24 cellular contexts compared by ENCODE assay signal in the genomic region with DNA sequence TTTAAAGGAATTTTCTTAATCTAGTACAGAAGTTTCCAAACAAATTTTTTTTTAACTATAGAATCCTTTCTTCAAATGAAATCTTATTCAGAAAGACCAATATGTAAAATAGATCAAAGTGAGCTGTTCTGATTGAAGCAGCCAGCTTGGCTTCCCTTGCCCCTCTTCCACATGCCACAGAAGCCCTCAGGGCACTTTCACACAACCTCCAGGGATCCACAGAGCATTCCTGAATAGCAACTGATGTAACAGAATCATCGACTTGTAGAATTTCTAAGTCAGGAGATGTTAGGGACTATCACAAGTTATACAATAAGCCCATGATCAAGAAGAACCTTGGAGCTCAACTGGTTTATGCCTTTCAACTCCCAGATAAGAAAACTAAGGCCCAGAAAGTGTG.
"Had no signal": no experiment of that assay in that cellular context is flagged by ENCODE, and none has a peak within 500 bp of the region (broad histone marks: within the 10 kb centered on the region; RNA-seq: fewer than 3 reads in every experiment).

No MANE protein-coding gene starts in this region.

- H3K9me3 ChIP-seq: SK-N-SH had no signal

- ATAC-seq: activated CD4-positive, alpha-beta T cell treated with anti-CD3 and anti-CD28 coated beads for 36 hours; activated CD8-positive, alpha-beta T cell treated with anti-CD3 and anti-CD28 coated beads for 36 hours; activated T-cell treated with anti-CD3 and anti-CD28 coated beads, Interleukin-2, amount 50 U/mL, for 72 hours; Panc1; Right ventricle myocardium inferior had no signal

- H3K27ac ChIP-seq: VCaP had no signal

- DNase-seq: activated CD4-positive, alpha-beta T cell treated with anti-CD3 and anti-CD28 coated beads for 36 hours; activated CD8-positive, alpha-beta memory T cell treated with anti-CD3 and anti-CD28 coated beads, Interleukin-2, amount 50 U/mL, for 4 hours; activated CD8-positive, alpha-beta T cell treated with anti-CD3 and anti-CD28 coated beads for 36 hours; activated gamma-delta T cell treated with Interleukin-2 at 50 U/mL for 16 hours; activated naive CD4-positive, alpha-beta T cell treated with anti-CD3 and anti-CD28 coated beads, Interleukin-2, amount 10 ng/mL, durations not matched to agents 7 days and 5 days; activated naive CD8-positive, alpha-beta T cell treated with anti-CD3 and anti-CD28 coated beads for 36 hours; activated T-cell treated with anti-CD3 and anti-CD28 coated beads, Interleukin-2, amount 50 U/mL, for 72 hours; cerebellar nuclear complex; KG1; NCI-H1092; NCI-H1417 treated with DMSO at 0.1 percent for 48 hours; NCI-H1694 treated with DMSO at 0.1 percent for 48 hours; NCI-H2029 treated with DMSO at 0.1 percent for 48 hours; NCI-H2227 treated with DMSO at 0.1 percent for 48 hours; NCI-H446 treated with DMSO at 0.1 percent for 48 hours; NCI-H524 treated with DMSO at 0.1 percent for 48 hours; NK-92 treated with Interleukin-12 subunit alpha and Interleukin-12 subunit beta, amount 100 ng/mL, for 24 hours; OCI-M1; RPMI8226; SK-N-SH; T-helper 1 cell had no signal
